In the genomic region with DNA sequence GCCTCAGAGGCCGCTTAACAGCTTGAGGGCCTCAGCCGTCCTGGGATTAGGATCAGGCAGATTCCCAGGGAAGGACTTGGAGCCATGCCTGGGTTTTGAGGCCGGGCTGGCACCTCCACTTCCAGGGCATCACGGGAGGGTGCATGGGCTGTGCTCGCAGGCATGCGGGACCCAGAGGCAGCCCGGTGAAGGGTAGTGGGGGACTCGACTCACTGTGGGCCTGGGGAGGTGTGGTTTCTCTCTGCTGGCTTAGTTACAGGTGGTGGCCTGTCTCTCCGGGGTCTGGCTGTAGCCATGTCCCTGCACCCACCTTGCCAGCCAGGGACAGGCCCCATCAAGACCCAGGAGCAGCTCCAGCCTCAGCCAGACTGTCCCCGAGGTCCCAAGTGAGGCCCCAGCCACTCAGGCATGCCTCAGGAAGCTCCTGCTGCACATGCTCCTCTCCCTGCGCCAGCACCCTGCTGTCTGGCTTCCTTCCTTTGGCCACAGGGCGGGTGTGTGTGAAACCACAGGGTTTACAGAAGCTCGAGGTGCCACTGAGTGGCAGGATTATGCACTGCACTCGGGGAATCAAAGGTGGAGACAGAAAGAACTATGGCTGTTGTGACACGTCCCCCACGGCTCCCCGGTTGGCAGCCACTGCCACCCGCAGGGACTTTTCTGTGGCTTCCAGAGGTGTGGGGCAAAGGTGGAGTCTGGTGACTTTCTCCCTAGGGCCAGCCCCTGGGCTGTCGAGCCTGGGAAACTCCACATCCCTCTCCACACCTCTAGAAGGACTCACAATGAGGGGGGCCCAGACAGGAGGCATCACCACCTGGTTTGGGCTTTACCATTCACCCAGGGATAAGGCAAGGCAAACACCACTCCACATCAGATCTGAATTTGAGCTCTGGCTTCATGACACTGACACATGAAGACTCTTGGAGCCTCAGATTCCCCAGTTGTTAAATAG, we compare ENCODE assay signal across 8 cellular contexts. TPM values are rescaled to one million over a fixed set of nuclear protein-coding genes. Genes with fewer than 3 reads are reported as not detected.
DNase-seq lines count a peak whose midpoint lies in the region; ATAC-seq, FAIRE-seq and TF ChIP-seq lines count a peak whose summit lies in the region.

No MANE protein-coding gene starts in this region.

- TF ChIP-seq CTCF in BJ (IDR thresholded peaks at IDR 0.05; ENCODE audit: insufficient read depth, low read depth, low read length) = peak; percentile 78

- H3K9me3 Mint-ChIP-seq in activated CD4-positive, alpha-beta T cell treated with anti-CD3 and anti-CD28 coated beads for 36 hours (ENCODE audit: low read depth) = no peaks in the 10 kb centered on the region

- no peaks in the 10 kb centered on the region for H3K36me3 ChIP-seq in BJ (ENCODE audit: control insufficient read depth, insufficient read depth, low read length)

- H3K4me3 Mint-ChIP-seq in activated CD4-positive, alpha-beta T cell treated with anti-CD3 and anti-CD28 coated beads for 36 hours = no peak overlapping the region

- no peak overlapping the region for H3K4me3 ChIP-seq in BJ (ENCODE audit: low read depth, low read length)

- peaks cover 26% of the 10 kb centered on the region for H3K27me3 ChIP-seq in BJ (ENCODE audit: control insufficient read depth, insufficient read depth, low read length)

- no peaks in the 10 kb centered on the region for H3K27me3 Mint-ChIP-seq in activated CD4-positive, alpha-beta T cell treated with anti-CD3 and anti-CD28 coated beads for 36 hours

- ATAC-seq in HG03378 (IDR thresholded peaks at IDR 0.05; ENCODE audit: unreplicated experiment) (peak; percentile 92), left lobe of liver (peak; percentile 98)
- ATAC-seq in activated CD4-positive, alpha-beta T cell treated with anti-CD3 and anti-CD28 coated beads for 36 hours = peak; percentile 100

- intact Hi-C loops in activated CD4-positive, alpha-beta T cell treated with anti-CD3 and anti-CD28 coated beads for 36 hours (cut with DNase I, micrococcal nuclease) = loop anchor here (1.0 to 5.0 kb wide), 5 partner anchors 19 to 162 kb away; a partner anchor contains a TSS

- peak overlapping the region; percentile 83 for H3K27ac Mint-ChIP-seq in activated CD4-positive, alpha-beta T cell treated with anti-CD3 and anti-CD28 coated beads for 36 hours

- FAIRE-seq in GM19239 (lab: Jason Lieb, UNC) = peak; percentile 86

- POLR2A ChIA-PET in BJ (lab: Charles Lee) = no interaction called here
- POLR2A ChIA-PET in activated CD4-positive, alpha-beta T cell treated with anti-CD3 and anti-CD28 coated beads for 36 hours (lab: Charles Lee) = no interaction called here

- CTCF ChIA-PET in BJ (lab: Yijun Ruan, JAX) = interaction anchor here (0.7 to 6.7 kb wide), 30 partner anchors 8 to 177 kb away, joined by 3 to 160 read pairs (median 4); a partner anchor contains a TSS
- CTCF ChIA-PET in activated CD4-positive, alpha-beta T cell treated with anti-CD3 and anti-CD28 coated beads for 36 hours (lab: Charles Lee) = interaction anchor here (0.6 to 7.1 kb wide), 28 partner anchors 8 to 273 kb away, joined by 3 to 93 read pairs (median 4); a partner anchor contains a TSS

- H3K4me1 Mint-ChIP-seq in activated CD4-positive, alpha-beta T cell treated with anti-CD3 and anti-CD28 coated beads for 36 hours = peaks cover 10% of the 10 kb centered on the region

- DNase-seq in BJ (ENCODE audit: low read depth) (no peak), GM19239 (ENCODE audit: insufficient read length, low spot score) (peak; percentile 83), NCI-H460 (ENCODE audit: extremely low read depth, low read depth) (peak; percentile 91), cerebellar nuclear complex (lab: John Stamatoyannopoulos, UW) (peak; percentile 90 to 93), left lobe of liver (ENCODE audit: low spot score) (peak; percentile 81)
- peak; percentile 93 for DNase-seq in activated CD4-positive, alpha-beta T cell treated with anti-CD3 and anti-CD28 coated beads for 36 hours
- DNase-seq in stimulated activated CD4-positive, alpha-beta T cell treated with anti-CD3 and anti-CD28 coated beads, Interleukin-4, amount 100 ng/mL, for 4 hours = peak; percentile 66 to 78

- H3K36me3 Mint-ChIP-seq in activated CD4-positive, alpha-beta T cell treated with anti-CD3 and anti-CD28 coated beads for 36 hours (ENCODE audit: low read depth) = no peaks in the 10 kb centered on the region

RNA-seq across cellular contexts. Expression of a gene that starts 19.7 kb away (rescaled TPM):
- polyA plus RNA-seq in BJ (2011; rRNA removed) = 0.01 TPM in 1 of 2 replicates, not detected in the other
- not detected in 2 replicates for polyA minus RNA-seq in BJ (2011; rRNA and poly(A)+ RNA removed)
- total RNA-seq in NCI-H460 (2014; rRNA removed; shearing (Covaris generic)) = 0.02 TPM in 1 of 2 replicates, not detected in the other
- 0.03 and 0.13 TPM in 2 replicates for polyA plus RNA-seq in NCI-H460 (2014; cell fraction: nucleus; rRNA removed)
- under 1 TPM; 0.47 to 0.57 TPM for total RNA-seq in activated CD4-positive, alpha-beta T cell treated with anti-CD3 and anti-CD28 coated beads for 36 hours
- 0.53 TPM for total RNA-seq in left lobe of liver
